In genomic region chr20:36333841-36334240, GRCh38 we compare ENCODE assay signal across 22 cellular contexts.
"Had no signal": no experiment of that assay in that cellular context is flagged by ENCODE, and none has a peak within 500 bp of the region (broad histone marks: within the 10 kb centered on the region; RNA-seq: fewer than 3 reads in every experiment).

No MANE protein-coding gene starts in this region.

- H3K27ac ChIP-seq: dorsolateral prefrontal cortex, neural progenitor cell, pancreas, testis, tibial artery had no signal

- H3K27ac Mint-ChIP-seq: mesothelial cell of epicardium; naive thymus-derived CD4-positive, alpha-beta T cell; nephron; stimulated activated effector memory CD8-positive, alpha-beta T cell treated with anti-CD3 and anti-CD28 coated beads, Interleukin-12 subunit alpha, Interleukin-12 subunit beta, amount 100 ng/mL, for 72 hours; type B pancreatic cell had no signal

- H3K4me1 Mint-ChIP-seq: mesothelial cell of epicardium; naive thymus-derived CD4-positive, alpha-beta T cell; nephron; stimulated activated effector memory CD8-positive, alpha-beta T cell treated with anti-CD3 and anti-CD28 coated beads, Interleukin-12 subunit alpha, Interleukin-12 subunit beta, amount 100 ng/mL, for 72 hours had no signal

- H3K36me3 ChIP-seq: neural progenitor cell, pancreas, tibial artery had no signal

- H3K9ac ChIP-seq: neural progenitor cell had no signal

- H3K9me3 Mint-ChIP-seq: mesothelial cell of epicardium; naive thymus-derived CD4-positive, alpha-beta T cell; nephron; neural progenitor cell; stimulated activated effector memory CD8-positive, alpha-beta T cell treated with anti-CD3 and anti-CD28 coated beads, Interleukin-12 subunit alpha, Interleukin-12 subunit beta, amount 100 ng/mL, for 72 hours; type B pancreatic cell had no signal

- H3K4me2 ChIP-seq: neural progenitor cell, smooth muscle cell had no signal

- H3K4me3 Mint-ChIP-seq: mesothelial cell of epicardium; naive thymus-derived CD4-positive, alpha-beta T cell; nephron; stimulated activated effector memory CD8-positive, alpha-beta T cell treated with anti-CD3 and anti-CD28 coated beads, Interleukin-12 subunit alpha, Interleukin-12 subunit beta, amount 100 ng/mL, for 72 hours; type B pancreatic cell had no signal

- H2AFZ ChIP-seq: neural progenitor cell had no signal

- DNase-seq: dorsolateral prefrontal cortex; effector CD4-positive, alpha-beta T cell; head of caudate nucleus; mesenchymal stem cell; naive thymus-derived CD4-positive, alpha-beta T cell; nucleus accumbens; stimulated activated CD4-positive, alpha-beta T cell treated with anti-CD3 and anti-CD28 coated beads, Interleukin-2, amount 100 ng/mL, for 24 hours; stimulated activated CD4-positive, alpha-beta T cell treated with anti-CD3 and anti-CD28 coated beads, Interleukin-4, amount 100 ng/mL, for 24 hours; stimulated activated naive CD4-positive, alpha-beta T cell treated with Interleukin-2 at 50 U/mL for 16 hours; substantia nigra; testis; tibial artery had no signal

- H3K4me3 ChIP-seq: dorsolateral prefrontal cortex, lung, neural progenitor cell, pancreas, smooth muscle cell, testis, tibial artery had no signal

- H3K9me3 ChIP-seq: pancreas, testis, tibial artery had no signal

- ATAC-seq: left lobe of liver; naive thymus-derived CD4-positive, alpha-beta T cell; pancreas; sciatic nerve; stimulated activated effector memory CD8-positive, alpha-beta T cell treated with anti-CD3 and anti-CD28 coated beads, Interleukin-12 subunit alpha, Interleukin-12 subunit beta, amount 100 ng/mL, for 72 hours had no signal

- H3K27me3 ChIP-seq: neural progenitor cell, pancreas, testis had no signal

- H3K36me3 Mint-ChIP-seq: mesothelial cell of epicardium; naive thymus-derived CD4-positive, alpha-beta T cell; neural progenitor cell; stimulated activated effector memory CD8-positive, alpha-beta T cell treated with anti-CD3 and anti-CD28 coated beads, Interleukin-12 subunit alpha, Interleukin-12 subunit beta, amount 100 ng/mL, for 72 hours; type B pancreatic cell had no signal

- H3K4me1 ChIP-seq: pancreas, testis, tibial artery had no signal
